In the genomic region with DNA sequence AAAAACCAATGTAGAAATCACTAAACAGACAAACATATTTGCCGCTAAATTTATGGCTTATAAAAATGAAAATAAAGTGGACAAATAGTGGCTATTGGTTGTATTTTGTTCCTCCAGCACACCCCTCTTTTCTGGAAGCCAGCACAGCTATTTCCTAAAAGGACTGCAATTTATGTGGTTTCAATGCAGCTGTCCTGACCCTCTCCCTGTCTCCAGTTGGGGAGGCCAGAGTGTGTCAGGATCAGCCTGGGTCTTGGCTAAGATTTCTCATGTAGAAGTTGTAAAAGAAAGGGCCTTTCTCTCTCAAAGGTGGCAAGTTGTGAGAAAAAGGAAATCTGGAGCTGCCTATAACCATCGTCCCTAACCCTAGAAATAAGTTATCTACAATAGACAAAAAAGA, we compare ENCODE assay signal across 4 cellular contexts.
"Had no signal": no experiment of that assay in that cellular context is flagged by ENCODE, and none has a peak within 500 bp of the region (broad histone marks: within the 10 kb centered on the region; RNA-seq: fewer than 3 reads in every experiment).

No MANE protein-coding gene starts in this region.

- H3K9ac ChIP-seq: GM23248 had no signal

- H3K27ac ChIP-seq: GM23248 had no signal

- H3K4me3 ChIP-seq: GM23248 had no signal

- DNase-seq: H9, HCEC 1CT, KBM-7 had no signal

- H2AFZ ChIP-seq: GM23248 had no signal
